ENCODE assay signal across 8 cellular contexts in genomic region chr17:4997302-4998026, GRCh38. TPM values are rescaled to one million over a fixed set of nuclear protein-coding genes. Genes with fewer than 3 reads are reported as not detected.
DNase-seq lines count a peak whose midpoint lies in the region; ATAC-seq and TF ChIP-seq lines count a peak whose summit lies in the region.

INCA1 (minus strand) TSS chr17:4997522; CDS start chr17:4994437, 3,085 bp downstream.
KIF1C (plus strand) TSS chr17:4997950; CDS start chr17:5000247, 2,297 bp downstream.

- peak within 1 kb of the TSS; percentile 98 for H3K4me3 ChIP-seq in ACC112 (ENCODE audit: low read depth, low read length)
- H3K4me3 ChIP-seq in cardiac fibroblast (replicated peaks in 1 of 2; ENCODE audit: low read depth in 2 of 2, low read length in 2 of 2), result peak within 1 kb of the TSS; percentile 93 to 97

- DNase-seq in NCI-H2196 (lab: John Stamatoyannopoulos, UW; ENCODE audit: unreplicated experiment), result peak; percentile 84
- DNase-seq in activated B cell treated with CpG ODN at 0.5 μM for 24 hours, result peak; percentile 95
- DNase-seq in cardiac fibroblast (ENCODE audit: low read depth in 2 of 2), result peak; percentile 89 to 91
- DNase-seq in islet precursor cell, result peak; percentile 97
- DNase-seq in stimulated activated CD4-positive, alpha-beta T cell treated with anti-CD3 and anti-CD28 coated beads, Interleukin-12 subunit alpha, Interleukin-12 subunit beta, amount 100 ng/mL, for 4 hours, result peak; percentile 90

- peaks cover 14% of the 10 kb centered on the region; the same call in 1 of the 2 replicates for H3K36me3 ChIP-seq in ACC112 (ENCODE audit: insufficient read depth, low read length)

- ATAC-seq in GM18858 (IDR thresholded peaks at IDR 0.05; ENCODE audit: unreplicated experiment), result peak; percentile 79
- peak; percentile 70 for ATAC-seq in HG03064 (IDR thresholded peaks at IDR 0.05; ENCODE audit: low read depth, unreplicated experiment)
- peak; percentile 95 for ATAC-seq in activated B cell treated with CpG ODN at 0.5 μM for 24 hours (ENCODE audit: low read depth)

- H3K36me3 Mint-ChIP-seq in activated B cell treated with CpG ODN at 0.5 μM for 24 hours (ENCODE audit: low read depth), result peaks cover 25% of the 10 kb centered on the region

- intact Hi-C loops in activated B cell treated with CpG ODN at 0.5 μM for 24 hours (cut with micrococcal nuclease), result loop anchor here (1.0 to 5.0 kb wide), 7 partner anchors 10 to 440 kb away; partner anchors contain the start of genes CAMTA2, MYBBP1A, RNF167 and SLC25A11

- H3K4me1 ChIP-seq in ACC112 (ENCODE audit: control insufficient read depth, insufficient read depth, low read length, unreplicated experiment), result peaks cover 19% of the 10 kb centered on the region

- H3K27ac ChIP-seq in ACC112 (ENCODE audit: low read depth, low read length), result peak within 1 kb of the TSS; percentile 55

- peak within 1 kb of the TSS; percentile 85 for H3K4me3 Mint-ChIP-seq in activated B cell treated with CpG ODN at 0.5 μM for 24 hours

- H2AFZ ChIP-seq in ACC112 (ENCODE audit: low read length, unreplicated experiment), result peak within 1 kb of the TSS; percentile 92

- no peaks in the 10 kb centered on the region for H3K27me3 Mint-ChIP-seq in activated B cell treated with CpG ODN at 0.5 μM for 24 hours

- CTCF ChIA-PET in activated B cell treated with CpG ODN at 0.5 μM for 24 hours (lab: Charles Lee), result interaction anchor here (1.0 to 1.1 kb wide), 3 partner anchors 10 to 28 kb away, joined by 3 to 4 read pairs (median 4); partner anchors contain the start of gene CAMTA2

- TF ChIP-seq CTCF in activated B cell treated with CpG ODN at 0.5 μM for 24 hours (IDR thresholded peaks at IDR 0.05) (no peak), cardiac fibroblast (IDR thresholded peaks at IDR 0.05; ENCODE audit: low read depth, low read length) (no peak)

- H3K27me3 ChIP-seq in ACC112 (ENCODE audit: insufficient read depth, low read length), result no peaks in the 10 kb centered on the region

- peak within 1 kb of the TSS; percentile 90 for H3K27ac Mint-ChIP-seq in activated B cell treated with CpG ODN at 0.5 μM for 24 hours

- H3K4me1 Mint-ChIP-seq in activated B cell treated with CpG ODN at 0.5 μM for 24 hours, result peaks cover 20% of the 10 kb centered on the region

- no peaks in the 10 kb centered on the region for H3K9me3 Mint-ChIP-seq in activated B cell treated with CpG ODN at 0.5 μM for 24 hours

- H3K79me2 ChIP-seq in ACC112 (ENCODE audit: control insufficient read depth, insufficient read depth, low read length, unreplicated experiment), result peaks cover 38% of the 10 kb centered on the region

- POLR2A ChIA-PET in activated B cell treated with CpG ODN at 0.5 μM for 24 hours (lab: Charles Lee), result interaction anchor here (0.6 to 3.7 kb wide), 18 partner anchors 9 to 853 kb away, joined by 3 to 36 read pairs (median 6); partner anchors contain the start of genes C17orf107, CAMTA2, ENO3 and PFN1

RNA-seq across cellular contexts. Expression of gene INCA1, which starts in this region (rescaled TPM):
- total RNA-seq in activated B cell treated with CpG ODN at 0.5 μM for 24 hours, result 0.17 and 0.44 TPM in 2 replicates

RNA-seq across cellular contexts. Expression of gene KIF1C, which starts in this region (rescaled TPM):
- total RNA-seq in activated B cell treated with CpG ODN at 0.5 μM for 24 hours, result 62.6 and 63.8 TPM in 2 replicates

Comparison
In these comparisons a context has a peak if more than half of its experiments do, and no peak if none do; other contexts are left out.
1. Peak in every context shown above with its lines: DNase-seq, ATAC-seq, H3K4me3 ChIP-seq and H3K27ac ChIP-seq.